10 cellular contexts compared by ENCODE assay signal in genomic region chr21:34707876-34708325, GRCh38.
A peak's percentile ranks its signal among the peaks of the same experiment; 100 is the strongest.
DNase-seq lines count a peak whose midpoint lies in the region; ATAC-seq, FAIRE-seq and TF ChIP-seq lines count a peak whose summit lies in the region.
"Had no signal": no experiment of that assay in that cellular context is flagged by ENCODE, and none has a peak within 500 bp of the region (broad histone marks: within the 10 kb centered on the region; RNA-seq: fewer than 3 reads in every experiment).

No MANE protein-coding gene starts in this region.

- peak; percentile 11 to 34 for DNase-seq in activated CD4-positive, alpha-beta T cell treated with anti-CD3 and anti-CD28 coated beads for 24 hours (ENCODE audit: low read depth in 2 of 2)
- no peak for DNase-seq in activated CD4-positive, alpha-beta T cell treated with anti-CD3 and anti-CD28 coated beads for 1 hour
- DNase-seq in activated CD8-positive, alpha-beta memory T cell treated with anti-CD3 and anti-CD28 coated beads, Interleukin-2, amount 50 U/mL, for 24 hours (ENCODE audit: extremely low read depth) = peak; percentile 18
- DNase-seq in stimulated activated naive CD4-positive, alpha-beta T cell (lab: John Stamatoyannopoulos, UW) = peak in 4 of 6 experiments; percentile 8 to 60 (median 56)
- DNase-seq in SW 1271 (lab: John Stamatoyannopoulos, UW) = no peak
- no peak for DNase-seq in D721Med (ENCODE audit: insufficient read length, low spot score)
- no peak for DNase-seq in middle frontal gyrus (ENCODE audit: extremely low spot score, low spot score)
- DNase-seq: ACHN, testis had no signal

- TF ChIP-seq CTCF in D721Med (IDR thresholded peaks at IDR 0.05; ENCODE audit: insufficient read depth, missing control alignments) = no peak

- no peak for FAIRE-seq in D721Med (lab: Jason Lieb, UNC)

- peak; percentile 94 for ATAC-seq in HG03139 (IDR thresholded peaks at IDR 0.05; ENCODE audit: unreplicated experiment)

Comparison
In these comparisons a context has a peak if more than half of its experiments do, and no peak if none do; other contexts are left out.
1. DNase-seq: peak in activated CD4-positive, alpha-beta T cell treated with anti-CD3 and anti-CD28 coated beads for 24 hours (2 of 2), activated CD8-positive, alpha-beta memory T cell treated with anti-CD3 and anti-CD28 coated beads, Interleukin-2, amount 50 U/mL, for 24 hours (single experiment) and stimulated activated naive CD4-positive, alpha-beta T cell (4 of 6); none in activated CD4-positive, alpha-beta T cell treated with anti-CD3 and anti-CD28 coated beads for 1 hour (single experiment), SW 1271 (0 of 2), D721Med (single experiment) and middle frontal gyrus (single experiment).